ENCODE assay signal across 9 cellular contexts in genomic region chr11:59173080-59173963, GRCh38. TPM values are rescaled to one million over a fixed set of nuclear protein-coding genes. Genes with fewer than 3 reads are reported as not detected.
A peak's percentile ranks its signal among the peaks of the same experiment; 100 is the strongest.
DNase-seq lines count a peak whose midpoint lies in the region; ATAC-seq and TF ChIP-seq lines count a peak whose summit lies in the region.
"Had no signal": no experiment of that assay in that cellular context is flagged by ENCODE, and none has a peak within 500 bp of the region (broad histone marks: within the 10 kb centered on the region; RNA-seq: fewer than 3 reads in every experiment).

No MANE protein-coding gene starts in this region.

- H3K79me2 ChIP-seq in parathyroid adenoma: no peaks in the 10 kb centered on the region

- no peaks in the 10 kb centered on the region for H3K27me3 ChIP-seq in parathyroid adenoma (ENCODE audit: control insufficient read depth, insufficient read depth, low read length)

- H3K9ac ChIP-seq in parathyroid adenoma: no peak overlapping the region

- H3K4me3 ChIP-seq in GM12875 (ENCODE audit: low read depth, low read length) (peak overlapping the region; percentile 91), parathyroid adenoma (ENCODE audit: low read depth, low read length) (peak overlapping the region; percentile 18)

- H3K36me3 ChIP-seq in parathyroid adenoma (ENCODE audit: control insufficient read depth, insufficient read depth, low read length): no peaks in the 10 kb centered on the region

- TF ChIP-seq CTCF in GM12875 (IDR thresholded peaks at IDR 0.05; ENCODE audit: borderline replicate concordance, insufficient read depth, low read depth, low read length) (no peak), parathyroid adenoma (IDR thresholded peaks at IDR 0.05) (no peak)

- ATAC-seq in HG03139 (IDR thresholded peaks at IDR 0.05; ENCODE audit: unreplicated experiment) (peak; percentile 4), left cardiac atrium (peak in 1 of 2 donors; percentile 11), GM21360 (IDR thresholded peaks at IDR 0.05; ENCODE audit: unreplicated experiment) (no peak), HG03342 (IDR thresholded peaks at IDR 0.05; ENCODE audit: unreplicated experiment) (no peak)

- H3K4me2 ChIP-seq in parathyroid adenoma (ENCODE audit: low read length): peak overlapping the region; percentile 68

- peaks cover 2% of the 10 kb centered on the region for H3K4me1 ChIP-seq in parathyroid adenoma

- H3K27ac ChIP-seq in parathyroid adenoma: peak overlapping the region; percentile 29

- peak overlapping the region; percentile 74 for H2AFZ ChIP-seq in parathyroid adenoma

- DNase-seq in activated CD8-positive, alpha-beta memory T cell treated with anti-CD3 and anti-CD28 coated beads, Interleukin-2, amount 50 U/mL, for 48 hours: peak; percentile 58
- DNase-seq in left cardiac atrium: peak; percentile 38
- DNase-seq in NCI-H1436 (lab: John Stamatoyannopoulos, UW): no peak

- no peaks in the 10 kb centered on the region for H3K9me3 ChIP-seq in parathyroid adenoma (ENCODE audit: control insufficient read depth, low read length)

- intact Hi-C loops in left cardiac atrium (cut with DNase I): loop anchor here (5.0 to 10.0 kb wide), 3 partner anchors 34 to 501 kb away; no protein-coding TSS in a partner anchor

RNA-seq across cellular contexts. Expression of gene DTX4, which starts 1.4 kb away (rescaled TPM):
- 1 to 10 TPM; 3.6 to 5.0 TPM for total RNA-seq in left cardiac atrium

RNA-seq across cellular contexts. Expression of gene FAM111A, which starts 30.7 kb away (rescaled TPM):
- 10 to 100 TPM in 1 of 2 donors, 1 to 10 TPM in 1; 7.8 to 14.6 TPM for total RNA-seq in left cardiac atrium

RNA-seq across cellular contexts. Expression of gene MPEG1, which starts 39.4 kb away (rescaled TPM):
- 10 to 100 TPM; 16.4 to 38.1 TPM for total RNA-seq in left cardiac atrium
- total RNA-seq: activated CD8-positive, alpha-beta memory T cell treated with anti-CD3 and anti-CD28 coated beads for 36 hours had no signal
